In the genomic region with DNA sequence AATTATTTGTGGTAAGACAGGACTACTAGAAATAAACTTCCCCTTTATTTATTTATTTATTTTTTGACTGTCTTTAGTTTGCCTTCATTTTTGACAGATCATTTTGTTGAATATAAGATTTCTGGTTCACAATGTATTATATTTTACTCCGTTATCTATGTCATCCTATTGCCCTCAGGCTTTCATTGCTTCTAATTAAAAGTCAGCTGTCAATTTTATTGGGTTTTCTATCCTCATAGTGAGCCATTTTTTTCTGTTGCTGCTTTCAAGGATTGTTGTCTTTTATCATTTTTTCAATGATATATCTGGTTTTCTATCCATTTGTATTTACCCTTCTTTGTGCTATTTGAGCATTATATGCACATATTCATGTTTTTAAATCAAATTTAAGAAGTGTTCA, we compare ENCODE assay signal across 24 cellular contexts.
"Had no signal": no experiment of that assay in that cellular context is flagged by ENCODE, and none has a peak within 500 bp of the region (broad histone marks: within the 10 kb centered on the region; RNA-seq: fewer than 3 reads in every experiment).

No MANE protein-coding gene starts in this region.

- DNase-seq: natural killer cell; occipital lobe; ovary; psoas muscle; right cardiac atrium; spleen; stimulated activated CD4-positive, alpha-beta T cell treated with anti-CD3 and anti-CD28 coated beads, Interleukin-12 subunit alpha, Interleukin-12 subunit beta, amount 100 ng/mL, for 4 hours; stimulated activated CD4-positive, alpha-beta T cell treated with anti-CD3 and anti-CD28 coated beads, Interleukin-1b, Interleukin-23, amount 100 ng/mL, for 48 hours; stimulated activated CD4-positive, alpha-beta T cell treated with anti-CD3 and anti-CD28 coated beads, Interleukin-4, amount 100 ng/mL, for 1 hour; stimulated activated CD4-positive, alpha-beta T cell treated with anti-CD3 and anti-CD28 coated beads, Interleukin-4, amount 100 ng/mL, for 4 hours; stimulated activated CD8-positive, alpha-beta memory T cell treated with anti-CD3 and anti-CD28 coated beads, Interleukin-4, amount 100 ng/mL, for 48 hours; stimulated activated naive CD4-positive, alpha-beta T cell; stimulated activated naive CD8-positive, alpha-beta T cell treated with anti-CD3 and anti-CD28 coated beads, Interleukin-15, amount 100 ng/mL, for 72 hours; stimulated activated naive CD8-positive, alpha-beta T cell treated with anti-CD3 and anti-CD28 coated beads, Interleukin-15, Interleukin-2, amounts not matched to agents 100 U/mL and 50 U/mL, for 24 hours; substantia nigra; testis; tibial artery; transverse colon had no signal

- ATAC-seq: natural killer cell; psoas muscle; right cardiac atrium; sciatic nerve; stimulated activated memory B cell treated with anti-CD40 and anti-IgM and Interleukin-4, amounts not matched to agents 10 μg/mL and 1 μg/mL and 100 μg/mL, for 72 hours; stimulated activated naive CD8-positive, alpha-beta T cell treated with anti-CD3 and anti-CD28 coated beads, Interleukin-15, amount 100 ng/mL, for 72 hours; stimulated activated naive CD8-positive, alpha-beta T cell treated with anti-CD3 and anti-CD28 coated beads, Interleukin-15, Interleukin-2, amounts not matched to agents 100 U/mL and 50 U/mL, for 24 hours had no signal

- H3K27me3 Mint-ChIP-seq: progenitor cell of endocrine pancreas; stimulated activated memory B cell treated with anti-CD40 and anti-IgM and Interleukin-4, amounts not matched to agents 10 μg/mL and 1 μg/mL and 100 μg/mL, for 72 hours; stimulated activated naive CD8-positive, alpha-beta T cell treated with anti-CD3 and anti-CD28 coated beads, Interleukin-15, amount 100 ng/mL, for 72 hours; type B pancreatic cell had no signal

- H3K4me1 Mint-ChIP-seq: natural killer cell; nephron; neural progenitor cell; stimulated activated memory B cell treated with anti-CD40 and anti-IgM and Interleukin-4, amounts not matched to agents 10 μg/mL and 1 μg/mL and 100 μg/mL, for 72 hours; stimulated activated naive CD8-positive, alpha-beta T cell treated with anti-CD3 and anti-CD28 coated beads, Interleukin-15, amount 100 ng/mL, for 72 hours had no signal

- H3K9me3 Mint-ChIP-seq: type B pancreatic cell had no signal

- H3K4me3 Mint-ChIP-seq: natural killer cell; nephron; neural progenitor cell; stimulated activated memory B cell treated with anti-CD40 and anti-IgM and Interleukin-4, amounts not matched to agents 10 μg/mL and 1 μg/mL and 100 μg/mL, for 72 hours; stimulated activated naive CD8-positive, alpha-beta T cell treated with anti-CD3 and anti-CD28 coated beads, Interleukin-15, amount 100 ng/mL, for 72 hours; type B pancreatic cell had no signal

- H3K36me3 Mint-ChIP-seq: neural progenitor cell; stimulated activated memory B cell treated with anti-CD40 and anti-IgM and Interleukin-4, amounts not matched to agents 10 μg/mL and 1 μg/mL and 100 μg/mL, for 72 hours; type B pancreatic cell had no signal

- H3K27ac Mint-ChIP-seq: natural killer cell; nephron; neural progenitor cell; progenitor cell of endocrine pancreas; stimulated activated memory B cell treated with anti-CD40 and anti-IgM and Interleukin-4, amounts not matched to agents 10 μg/mL and 1 μg/mL and 100 μg/mL, for 72 hours; stimulated activated naive CD8-positive, alpha-beta T cell treated with anti-CD3 and anti-CD28 coated beads, Interleukin-15, amount 100 ng/mL, for 72 hours; type B pancreatic cell had no signal
